In genomic region chr15:46409879-46410278, GRCh38 we compare ENCODE assay signal across 15 cellular contexts.
A peak's percentile ranks its signal among the peaks of the same experiment; 100 is the strongest.
DNase-seq lines count a peak whose midpoint lies in the region; FAIRE-seq and TF ChIP-seq lines count a peak whose summit lies in the region.
"Had no signal": no experiment of that assay in that cellular context is flagged by ENCODE, and none has a peak within 500 bp of the region (broad histone marks: within the 10 kb centered on the region; RNA-seq: fewer than 3 reads in every experiment).

No MANE protein-coding gene starts in this region.

- H3K4me1 Mint-ChIP-seq in nephron progenitor cell = peaks cover 21% of the 10 kb centered on the region

- no peak for FAIRE-seq in HTR-8/SVneo (lab: Jason Lieb, UNC)
- FAIRE-seq: A204.1 had no signal

- no peak for TF ChIP-seq CTCF in nephron progenitor cell (IDR thresholded peaks at IDR 0.05)

- peak in 8 of 14 donors; percentile 5 to 58 (median 46) for DNase-seq in C1 segment of cervical spinal cord (lab: John Stamatoyannopoulos, UW)
- peak; percentile 27 for DNase-seq in NCI-H146 treated with DMSO at 0.1 percent for 48 hours (lab: John Stamatoyannopoulos, UW; ENCODE audit: unreplicated experiment)
- peak; percentile 17 for DNase-seq in NCI-H774 (lab: John Stamatoyannopoulos, UW)
- no peak for DNase-seq in nephron progenitor cell
- DNase-seq in RKO (ENCODE audit: low spot score) = no peak
- no peak for DNase-seq in activated CD4-positive, alpha-beta T cell treated with anti-CD3 and anti-CD28 coated beads for 1 hour
- DNase-seq in HTR-8/SVneo (ENCODE audit: insufficient read length, low spot score) = no peak
- DNase-seq: DND-41, GOT3, NCI-H1105 treated with DMSO at 0.1 percent for 48 hours, NCI-H187, NCI-H2171, PC-9, T-helper 1 cell had no signal

- H3K4me3 Mint-ChIP-seq in nephron progenitor cell = no peak overlapping the region

- peaks cover under 1% of the 10 kb centered on the region for H3K27me3 Mint-ChIP-seq in nephron progenitor cell (ENCODE audit: low read depth, poor library complexity)

- H3K36me3 Mint-ChIP-seq in nephron progenitor cell (ENCODE audit: low read depth) = no peaks in the 10 kb centered on the region

- H3K27ac Mint-ChIP-seq in nephron progenitor cell = peak overlapping the region; percentile 12

- no peaks in the 10 kb centered on the region for H3K9me3 Mint-ChIP-seq in nephron progenitor cell

Comparison
In these comparisons a context has a peak if more than half of its experiments do, and no peak if none do; other contexts are left out.
1. DNase-seq: peak in C1 segment of cervical spinal cord (8 of 14), NCI-H146 treated with DMSO at 0.1 percent for 48 hours (single experiment) and NCI-H774 (single experiment); none in nephron progenitor cell (single experiment), RKO (single experiment), activated CD4-positive, alpha-beta T cell treated with anti-CD3 and anti-CD28 coated beads for 1 hour (single experiment) and HTR-8/SVneo (single experiment).